10 cellular contexts compared by ENCODE assay signal in the genomic region with DNA sequence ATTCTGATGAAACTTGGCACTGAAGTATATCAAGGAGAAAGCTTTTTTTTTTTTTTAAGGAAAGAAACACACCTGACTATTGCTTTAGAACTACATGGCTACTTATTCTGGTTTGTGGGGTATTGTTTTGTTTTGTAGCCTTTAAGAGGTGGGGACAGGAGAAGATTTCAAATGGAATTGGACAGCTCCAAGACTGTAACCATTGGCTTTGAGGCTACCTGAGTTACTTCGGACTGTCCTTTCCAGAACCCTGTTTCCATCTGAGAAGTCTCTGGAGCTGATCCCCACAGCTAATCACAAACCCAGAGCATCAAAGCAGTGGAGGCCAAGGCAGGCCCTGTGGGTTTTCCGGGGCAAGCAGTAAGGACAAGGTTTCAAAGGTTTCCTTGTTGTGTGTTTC. TPM values are rescaled to one million over a fixed set of nuclear protein-coding genes. Genes with fewer than 3 reads are reported as not detected.
A peak's percentile ranks its signal among the peaks of the same experiment; 100 is the strongest.
DNase-seq lines count a peak whose midpoint lies in the region; ATAC-seq and TF ChIP-seq lines count a peak whose summit lies in the region.
"Had no signal": no experiment of that assay in that cellular context is flagged by ENCODE, and none has a peak within 500 bp of the region (broad histone marks: within the 10 kb centered on the region; RNA-seq: fewer than 3 reads in every experiment).

No MANE protein-coding gene starts in this region.

- H3K9me3 Mint-ChIP-seq in activated T-cell treated with anti-CD3 and anti-CD28 coated beads, Interleukin-2, amount 50 U/mL, for 24 hours: no peaks in the 10 kb centered on the region
- H3K9me3 Mint-ChIP-seq in T-cell: no peaks in the 10 kb centered on the region
- H3K9me3 Mint-ChIP-seq: GM23338 had no signal

- H3K4me3 ChIP-seq in lung (peak overlapping the region; percentile 13), suprapubic skin (peak overlapping the region; percentile 18)
- H3K4me3 ChIP-seq: GM23338 had no signal

- H3K27me3 Mint-ChIP-seq in activated T-cell treated with anti-CD3 and anti-CD28 coated beads, Interleukin-2, amount 50 U/mL, for 24 hours: no peaks in the 10 kb centered on the region
- no peaks in the 10 kb centered on the region for H3K27me3 Mint-ChIP-seq in T-cell

- peaks cover 21 to 37% of the 10 kb centered on the region in 2 donors for H3K4me1 ChIP-seq in lung (ENCODE audit: control insufficient read depth in 2 of 2, insufficient read depth in 2 of 2, low read length in 2 of 2)
- H3K4me1 ChIP-seq in suprapubic skin: peaks cover 38% of the 10 kb centered on the region

- H3K4me3 Mint-ChIP-seq in activated T-cell treated with anti-CD3 and anti-CD28 coated beads, Interleukin-2, amount 50 U/mL, for 24 hours: no peak overlapping the region
- H3K4me3 Mint-ChIP-seq in T-cell: peak overlapping the region in 1 of 3 donors; percentile 21
- H3K4me3 Mint-ChIP-seq: GM23338 had no signal

- H3K27me3 ChIP-seq in lung (ENCODE audit: control insufficient read depth, insufficient read depth): no peaks in the 10 kb centered on the region
- H3K27me3 ChIP-seq in suprapubic skin: no peaks in the 10 kb centered on the region

- no peak for TF ChIP-seq POLR2A in suprapubic skin (IDR thresholded peaks at IDR 0.05)

- POLR2A ChIA-PET in T-cell (lab: Charles Lee): interaction anchor here (0.5 to 1.1 kb wide), 3 partner anchors 10 to 115 kb away, joined by 3 to 7 read pairs (median 4); no protein-coding TSS in a partner anchor

- ATAC-seq in T-cell (replicated peaks in 1 of 4) (no peak), lung (ENCODE audit: insufficient read depth, low FRiP score) (no peak), HG02678 (IDR thresholded peaks at IDR 0.05; ENCODE audit: unreplicated experiment) (no peak)
- ATAC-seq: GM23338 had no signal

- 89 to 95% methylated on average over 2 of the region's 2 CpGs for WGBS in lung, 2 donors
- WGBS in suprapubic skin: 96% methylated on average over 2 of the region's 2 CpGs

- peak overlapping the region; percentile 78 for H3K27ac Mint-ChIP-seq in activated T-cell treated with anti-CD3 and anti-CD28 coated beads, Interleukin-2, amount 50 U/mL, for 24 hours
- peak overlapping the region; percentile 63 to 73 for H3K27ac Mint-ChIP-seq in T-cell
- H3K27ac Mint-ChIP-seq: GM23338 had no signal

- DNase-seq in activated T-cell treated with anti-CD3 and anti-CD28 coated beads, Interleukin-2, amount 50 U/mL, for 24 hours: no peak
- no peak for DNase-seq in activated T-cell treated with anti-CD3 and anti-CD28 coated beads, Interleukin-2, amount 50 U/mL, for 48 hours
- DNase-seq in T-cell: no peak
- no peak for DNase-seq in lung (ENCODE audit: low spot score)
- no peak for DNase-seq in suprapubic skin (ENCODE audit: low spot score in 2 of 2)
- no peak for DNase-seq in NCI-H510A (lab: John Stamatoyannopoulos, UW)
- DNase-seq in islet precursor cell: no peak
- DNase-seq: activated CD4-positive, CD25-positive, alpha-beta regulatory T cell treated with anti-CD3 and anti-CD28 coated beads, Interleukin-2, amount 50 U/mL, for 72 hours had no signal

- H3K27ac ChIP-seq in lung (ENCODE audit: low read depth in 1 of 2, low read length in 1 of 2): peak overlapping the region in 1 of 2 donors; percentile 39
- H3K27ac ChIP-seq in suprapubic skin: no peak overlapping the region

- TF ChIP-seq CTCF in lung (IDR thresholded peaks at IDR 0.05; ENCODE audit: control extremely low read depth, extremely low read depth) (no peak), suprapubic skin (IDR thresholded peaks at IDR 0.05) (no peak)

- no peak for TF ChIP-seq EP300 in suprapubic skin (IDR thresholded peaks at IDR 0.05)

- H3K9me3 ChIP-seq in lung (ENCODE audit: control insufficient read depth in 2 of 2, insufficient read depth in 1 of 2, low read length in 1 of 2): no peaks in the 10 kb centered on the region
- no peaks in the 10 kb centered on the region for H3K9me3 ChIP-seq in suprapubic skin

- peaks cover 85% of the 10 kb centered on the region for H3K36me3 Mint-ChIP-seq in activated T-cell treated with anti-CD3 and anti-CD28 coated beads, Interleukin-2, amount 50 U/mL, for 24 hours (ENCODE audit: low read depth)
- H3K36me3 Mint-ChIP-seq in T-cell: peaks cover 20% of the 10 kb centered on the region

- peaks cover 76% of the 10 kb centered on the region for H3K4me1 Mint-ChIP-seq in activated T-cell treated with anti-CD3 and anti-CD28 coated beads, Interleukin-2, amount 50 U/mL, for 24 hours (ENCODE audit: low read depth)
- H3K4me1 Mint-ChIP-seq in T-cell: peaks cover 81 to 86% (median 83%) of the 10 kb centered on the region in 3 donors

- peaks cover 0 to 19% of the 10 kb centered on the region in 2 donors for H3K36me3 ChIP-seq in lung (ENCODE audit: control insufficient read depth in 2 of 2, insufficient read depth in 2 of 2, low read length in 2 of 2)
- H3K36me3 ChIP-seq in suprapubic skin: peaks cover 3% of the 10 kb centered on the region

- CTCF ChIA-PET in T-cell (lab: Charles Lee): no interaction called here

RNA-seq across cellular contexts. Expression of gene CDC42EP3, which starts 4.7 kb away (rescaled TPM):
- total RNA-seq in T-cell: 10 to 100 TPM; 30.0 to 60.3 (median 37.6) TPM
- 10 to 100 TPM; 38.7 to 59.0 TPM for total RNA-seq in lung
- 10 to 100 TPM; 22.9 to 37.4 TPM for polyA plus RNA-seq in lung
- total RNA-seq in suprapubic skin: 10 to 100 TPM in 3 of 4 donors, 1 to 10 TPM in 1; 9.0 to 38.0 (median 23.5) TPM
